Comparison of ENCODE assay signal across 7 cellular contexts in genomic region chr9:2018162-2018643, GRCh38. TPM values are rescaled to one million over a fixed set of nuclear protein-coding genes. Genes with fewer than 3 reads are reported as not detected.
DNase-seq lines count a peak whose midpoint lies in the region; ATAC-seq and TF ChIP-seq lines count a peak whose summit lies in the region.

No MANE protein-coding gene starts in this region.

- peaks cover 8% of the 10 kb centered on the region; the same call in 1 of the 2 replicates for H3K4me1 ChIP-seq in H9 (ENCODE audit: insufficient read depth, low read length)
- peaks cover 24% of the 10 kb centered on the region for H3K4me1 ChIP-seq in rectal smooth muscle tissue (ENCODE audit: control insufficient read depth, insufficient read depth, low read length)

- no peak overlapping the region for H3K14ac ChIP-seq in H9 (ENCODE audit: insufficient read depth, low read length)

- no peak overlapping the region for H3K27ac ChIP-seq in H9 (ENCODE audit: insufficient read length, low read depth, low read length)
- peak overlapping the region; percentile 95 for H3K27ac ChIP-seq in rectal smooth muscle tissue (ENCODE audit: low read depth, low read length)

- DNase-seq in H9 (no peak), fibroblast of mammary gland (ENCODE audit: low read depth) (no peak), retina (no peak)

- no peaks in the 10 kb centered on the region for H3K9me3 ChIP-seq in H9 (ENCODE audit: control insufficient read depth, low read depth, low read length)

- peaks cover 4% of the 10 kb centered on the region for H4K20me1 ChIP-seq in H9 (ENCODE audit: control insufficient read depth, insufficient read depth, insufficient read length)

- no peak overlapping the region for H4K8ac ChIP-seq in H9 (replicated peaks; ENCODE audit: insufficient read length, low read depth, low read length)

- H3K4me1 Mint-ChIP-seq in H9 = peaks cover 37 to 42% of the 10 kb centered on the region in 2 experiments
- H3K4me1 Mint-ChIP-seq in T-helper 1 cell treated with Interleukin-12 subunit alpha and Interleukin-12 subunit beta and Interleukin-4 antibody, amounts not matched to agents 30 μg/mL and 1 μg/mL, for 36 hours (ENCODE audit: low read depth) = peaks cover 61% of the 10 kb centered on the region

- H2AFZ ChIP-seq in H9 (ENCODE audit: low read length) = no peak overlapping the region

- WGBS in H9 (ENCODE audit: extremely low coverage, insufficient read length, low lambda C conversion rate) = no CpG with 5 or more reads among the region's 7 CpGs

- peak overlapping the region in 1 of 3 experiments; percentile 77; a peak in 1 of 7 replicates for H3K27ac Mint-ChIP-seq in H9
- peak overlapping the region; percentile 98 for H3K27ac Mint-ChIP-seq in T-helper 1 cell treated with Interleukin-12 subunit alpha and Interleukin-12 subunit beta and Interleukin-4 antibody, amounts not matched to agents 30 μg/mL and 1 μg/mL, for 36 hours

- no peaks in the 10 kb centered on the region for H3K36me3 ChIP-seq in rectal smooth muscle tissue (ENCODE audit: control insufficient read depth, insufficient read depth, low read length)

- no peak overlapping the region for H3K18ac ChIP-seq in H9 (ENCODE audit: insufficient read length, low read depth, low read length)

- H2BK5ac ChIP-seq in H9 (ENCODE audit: insufficient read length, low read length) = no peak overlapping the region

- H3K9me3 Mint-ChIP-seq in H9 = no peaks in the 10 kb centered on the region; a peak in 1 of 5 replicates
- H3K9me3 Mint-ChIP-seq in T-helper 1 cell treated with Interleukin-12 subunit alpha and Interleukin-12 subunit beta and Interleukin-4 antibody, amounts not matched to agents 30 μg/mL and 1 μg/mL, for 36 hours = no peaks in the 10 kb centered on the region

- no peak overlapping the region for H3T11ph ChIP-seq in H9 (ENCODE audit: low read length)

- H3K4me3 Mint-ChIP-seq in H9 = peak overlapping the region; percentile 78 to 92
- H3K4me3 Mint-ChIP-seq in T-helper 1 cell treated with Interleukin-12 subunit alpha and Interleukin-12 subunit beta and Interleukin-4 antibody, amounts not matched to agents 30 μg/mL and 1 μg/mL, for 36 hours = peak overlapping the region; percentile 96

- peaks cover 36% of the 10 kb centered on the region for H3K23me2 ChIP-seq in H9 (ENCODE audit: insufficient read length, low read depth, low read length, poor library complexity, severe bottlenecking)

- H2BK12ac ChIP-seq in H9 (ENCODE audit: insufficient read length, low read depth, low read length) = no peak overlapping the region

- no peak overlapping the region for H3K4ac ChIP-seq in H9 (ENCODE audit: low read depth, low read length)

- H3K79me2 ChIP-seq in H9 (ENCODE audit: insufficient read depth, low read length) = no peaks in the 10 kb centered on the region

- H3K27me3 ChIP-seq in H9 (ENCODE audit: insufficient read depth, low read length) = peaks cover 15% of the 10 kb centered on the region; the same call in 1 of the 2 replicates
- no peaks in the 10 kb centered on the region for H3K27me3 ChIP-seq in rectal smooth muscle tissue (ENCODE audit: control insufficient read depth, insufficient read depth, low read length)

- H2AK5ac ChIP-seq in H9 (ENCODE audit: insufficient read length, low read length) = no peak overlapping the region

- H4K5ac ChIP-seq in H9 (ENCODE audit: insufficient read length, low read depth, low read length) = no peak overlapping the region

- H3K4me2 ChIP-seq in H9 (ENCODE audit: insufficient read depth, insufficient read length, low read length) = peak overlapping the region; percentile 95

- H3K27me3 Mint-ChIP-seq in H9 (ENCODE audit: low read depth) = peaks cover 96% of the 10 kb centered on the region
- H3K27me3 Mint-ChIP-seq in T-helper 1 cell treated with Interleukin-12 subunit alpha and Interleukin-12 subunit beta and Interleukin-4 antibody, amounts not matched to agents 30 μg/mL and 1 μg/mL, for 36 hours (ENCODE audit: low read depth) = peaks cover 5% of the 10 kb centered on the region

- no peak overlapping the region for H2BK120ac ChIP-seq in H9 (ENCODE audit: low read depth, low read length, poor library complexity, severe bottlenecking)

- no peaks in the 10 kb centered on the region for H3K79me1 ChIP-seq in H9 (ENCODE audit: insufficient read depth, low read depth, low read length, poor library complexity, severe bottlenecking)

- H3K23ac ChIP-seq in H9 (ENCODE audit: insufficient read length, low read depth, low read length) = no peak overlapping the region

- no peak overlapping the region for H2BK20ac ChIP-seq in H9 (ENCODE audit: low read depth, low read length, poor library complexity, severe bottlenecking)

- H3K9ac ChIP-seq in H9 (ENCODE audit: extremely low read depth, insufficient read length, low read length) (peak overlapping the region; percentile 25), rectal smooth muscle tissue (ENCODE audit: low read length) (peak overlapping the region; percentile 63)

- no peak overlapping the region for H2BK15ac ChIP-seq in H9 (ENCODE audit: low read depth, low read length)

- H4K91ac ChIP-seq in H9 (ENCODE audit: insufficient read length, low read depth, low read length) = no peak overlapping the region

- ATAC-seq in GM21786 (IDR thresholded peaks at IDR 0.05; ENCODE audit: unreplicated experiment) = no peak
- no peak for ATAC-seq in GM18519 (IDR thresholded peaks at IDR 0.05; ENCODE audit: low FRiP score, unreplicated experiment)

- H3K56ac ChIP-seq in H9 (ENCODE audit: insufficient read length, low read depth, low read length) = no peak overlapping the region

- no peaks in the 10 kb centered on the region; a peak in 1 of 7 replicates for H3K36me3 Mint-ChIP-seq in H9 (ENCODE audit: insufficient read depth in 1 of 3, low read depth in 3 of 3)
- H3K36me3 Mint-ChIP-seq in T-helper 1 cell treated with Interleukin-12 subunit alpha and Interleukin-12 subunit beta and Interleukin-4 antibody, amounts not matched to agents 30 μg/mL and 1 μg/mL, for 36 hours (ENCODE audit: low read depth) = peaks cover 15% of the 10 kb centered on the region

- TF ChIP-seq CTCF in H9 (conservative IDR thresholded peaks at IDR 0.05) (no peak), fibroblast of mammary gland (conservative IDR thresholded peaks at IDR 0.05; ENCODE audit: control insufficient read depth, insufficient read depth, low read depth, low read length) (no peak)

- H3K4me3 ChIP-seq in fibroblast of mammary gland (ENCODE audit: control insufficient read depth, low read depth, low read length) (peak overlapping the region; percentile 81), rectal smooth muscle tissue (ENCODE audit: low read length) (peak overlapping the region; percentile 95)

RNA-seq across cellular contexts. Expression of gene SMARCA2, which starts 3.1 kb away (rescaled TPM):
- total RNA-seq in H9 (2021) = 8.4 and 15.3 TPM in 2 replicates
